8 cellular contexts compared by ENCODE assay signal in the genomic region with DNA sequence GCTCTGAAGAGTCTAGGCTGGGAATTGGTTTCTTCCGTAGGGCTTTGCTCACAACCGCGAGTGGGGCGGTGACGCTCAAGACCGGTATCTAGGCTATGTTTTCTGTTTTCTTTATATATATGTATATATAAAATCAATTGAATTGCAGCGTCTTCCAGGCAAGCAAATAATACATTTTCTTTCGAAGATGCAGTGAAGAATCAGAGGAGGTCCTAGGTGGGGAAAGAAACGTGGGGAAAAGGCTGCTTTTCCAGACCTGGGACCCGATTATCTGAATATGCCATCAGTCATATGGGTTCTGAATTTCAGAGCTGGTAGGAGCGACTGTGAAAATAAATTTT. TPM values are rescaled to one million over a fixed set of nuclear protein-coding genes. Genes with fewer than 3 reads are reported as not detected.
DNase-seq lines count a peak whose midpoint lies in the region; ATAC-seq lines count a peak whose summit lies in the region.

No MANE protein-coding gene starts in this region.

- peak overlapping the region; percentile 72 for H3K4me3 Mint-ChIP-seq in activated naive CD8-positive, alpha-beta T cell treated with anti-CD3 and anti-CD28 coated beads for 36 hours
- H3K4me3 Mint-ChIP-seq in stimulated activated naive B cell treated with anti-CD40 and anti-IgM and Interleukin-4, amounts not matched to agents 10 μg/mL and 1 μg/mL and 100 μg/mL, for 72 hours, result peak overlapping the region; percentile 69 to 82

- peak in 1 of 2 donors; percentile 6 for ATAC-seq in stimulated activated naive B cell treated with anti-CD40 and anti-IgM and Interleukin-4, amounts not matched to agents 10 μg/mL and 1 μg/mL and 100 μg/mL, for 72 hours (replicated peaks)
- ATAC-seq in GM19467 (IDR thresholded peaks at IDR 0.05; ENCODE audit: unreplicated experiment), result no peak

- DNase-seq in NCI-H748 treated with DMSO at 0.1 percent for 48 hours (lab: John Stamatoyannopoulos, UW), result peak; percentile 64
- no peak for DNase-seq in NCI-H748 (lab: John Stamatoyannopoulos, UW; ENCODE audit: unreplicated experiment)
- DNase-seq in activated naive CD8-positive, alpha-beta T cell treated with anti-CD3 and anti-CD28 coated beads for 36 hours, result no peak
- no peak for DNase-seq in stimulated activated naive B cell treated with anti-CD40 and anti-IgM and Interleukin-4, amounts not matched to agents 10 μg/mL and 1 μg/mL and 100 μg/mL, for 72 hours
- no peak for DNase-seq in AG08396 (ENCODE audit: low spot score)
- no peak for DNase-seq in activated T-cell treated with anti-CD3 and anti-CD28 coated beads for 4 hours

- no peak overlapping the region for H3K27ac ChIP-seq in iPS-20b (ENCODE audit: low read length)

- H3K9me3 ChIP-seq in iPS-20b (ENCODE audit: insufficient read depth, low read depth, low read length), result no peaks in the 10 kb centered on the region

- peaks cover 19% of the 10 kb centered on the region for H3K4me1 ChIP-seq in iPS-20b (ENCODE audit: insufficient read depth, low read length)

- H3K27me3 Mint-ChIP-seq in activated naive CD8-positive, alpha-beta T cell treated with anti-CD3 and anti-CD28 coated beads for 36 hours, result peaks cover 46% of the 10 kb centered on the region
- H3K27me3 Mint-ChIP-seq in stimulated activated naive B cell treated with anti-CD40 and anti-IgM and Interleukin-4, amounts not matched to agents 10 μg/mL and 1 μg/mL and 100 μg/mL, for 72 hours, result peaks cover 36 to 53% of the 10 kb centered on the region in 2 donors

- H3K36me3 ChIP-seq in iPS-20b (ENCODE audit: insufficient read depth, low read depth, low read length), result no peaks in the 10 kb centered on the region

- H3K27ac Mint-ChIP-seq in activated naive CD8-positive, alpha-beta T cell treated with anti-CD3 and anti-CD28 coated beads for 36 hours, result no peak overlapping the region
- H3K27ac Mint-ChIP-seq in stimulated activated naive B cell treated with anti-CD40 and anti-IgM and Interleukin-4, amounts not matched to agents 10 μg/mL and 1 μg/mL and 100 μg/mL, for 72 hours, result no peak overlapping the region

- no peaks in the 10 kb centered on the region for H3K9me3 Mint-ChIP-seq in activated naive CD8-positive, alpha-beta T cell treated with anti-CD3 and anti-CD28 coated beads for 36 hours
- H3K9me3 Mint-ChIP-seq in stimulated activated naive B cell treated with anti-CD40 and anti-IgM and Interleukin-4, amounts not matched to agents 10 μg/mL and 1 μg/mL and 100 μg/mL, for 72 hours, result no peaks in the 10 kb centered on the region

- H3K27me3 ChIP-seq in iPS-20b (ENCODE audit: insufficient read depth, low read length), result peaks cover 26% of the 10 kb centered on the region

- H3K4me3 ChIP-seq in iPS-20b (ENCODE audit: low read length), result peak overlapping the region; percentile 98

- no peaks in the 10 kb centered on the region for H3K36me3 Mint-ChIP-seq in activated naive CD8-positive, alpha-beta T cell treated with anti-CD3 and anti-CD28 coated beads for 36 hours
- no peaks in the 10 kb centered on the region for H3K36me3 Mint-ChIP-seq in stimulated activated naive B cell treated with anti-CD40 and anti-IgM and Interleukin-4, amounts not matched to agents 10 μg/mL and 1 μg/mL and 100 μg/mL, for 72 hours

- peaks cover 9% of the 10 kb centered on the region for H3K4me1 Mint-ChIP-seq in activated naive CD8-positive, alpha-beta T cell treated with anti-CD3 and anti-CD28 coated beads for 36 hours
- peaks cover 8 to 16% of the 10 kb centered on the region in 2 donors for H3K4me1 Mint-ChIP-seq in stimulated activated naive B cell treated with anti-CD40 and anti-IgM and Interleukin-4, amounts not matched to agents 10 μg/mL and 1 μg/mL and 100 μg/mL, for 72 hours

- H3K9ac ChIP-seq in iPS-20b (ENCODE audit: low read depth, low read length), result peak overlapping the region; percentile 66; the same call in 1 of the 2 replicates

RNA-seq across cellular contexts. Expression of gene SCN9A, which starts 0.7 kb away (rescaled TPM):
- total RNA-seq in activated naive CD8-positive, alpha-beta T cell treated with anti-CD3 and anti-CD28 coated beads for 36 hours, result not detected
